Comparison of ENCODE assay signal across 13 cellular contexts in the genomic region with DNA sequence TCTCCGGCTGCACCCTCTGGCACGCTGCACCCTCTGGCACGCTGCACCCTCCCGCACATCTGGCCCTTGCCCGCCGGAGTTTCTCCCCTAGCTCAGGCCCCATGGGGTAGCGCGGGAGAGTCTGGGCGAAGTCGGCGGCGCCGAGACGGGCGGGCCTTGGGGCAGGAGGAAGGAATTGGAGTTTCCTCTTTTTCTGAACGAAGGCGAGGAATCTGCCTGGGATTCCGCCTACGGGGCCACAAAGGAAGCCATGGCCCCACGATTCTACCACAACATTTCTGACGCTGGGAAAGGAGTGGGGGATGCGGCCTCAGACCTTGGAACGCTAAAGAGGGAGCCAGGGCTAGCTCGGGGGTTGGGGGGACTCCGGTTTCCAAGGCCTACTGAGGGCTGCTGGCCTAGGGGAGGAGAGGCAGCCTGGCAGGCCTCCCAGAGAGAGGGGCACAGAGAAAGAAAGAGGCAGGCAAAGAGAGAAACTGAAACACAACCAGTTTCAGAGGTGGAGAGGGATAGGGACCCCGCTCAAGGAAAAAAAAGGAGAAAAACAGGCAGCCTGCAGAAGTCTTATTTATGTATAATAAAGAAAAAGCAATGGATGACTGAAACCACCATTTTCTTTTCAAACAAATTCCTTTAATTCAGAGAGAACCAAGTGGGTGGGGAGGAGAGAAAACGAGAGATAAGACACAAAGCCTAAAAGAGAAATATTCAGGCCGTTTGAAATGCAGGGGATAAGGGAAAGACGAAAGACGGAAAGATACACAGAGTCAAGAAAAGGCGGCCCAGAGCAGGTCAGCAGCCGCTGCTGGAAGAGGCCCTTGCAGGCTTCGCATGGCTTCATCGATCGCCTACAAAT. TPM values are rescaled to one million over a fixed set of nuclear protein-coding genes. Genes with fewer than 3 reads are reported as not detected.
A peak's percentile ranks its signal among the peaks of the same experiment; 100 is the strongest.
DNase-seq lines count a peak whose midpoint lies in the region; ATAC-seq and TF ChIP-seq lines count a peak whose summit lies in the region.
"Had no signal": no experiment of that assay in that cellular context is flagged by ENCODE, and none has a peak within 500 bp of the region (broad histone marks: within the 10 kb centered on the region; RNA-seq: fewer than 3 reads in every experiment).

No MANE protein-coding gene starts in this region.

- H3K4me3 Mint-ChIP-seq in activated CD8-positive, alpha-beta memory T cell treated with anti-CD3 and anti-CD28 coated beads, Interleukin-2, amount 10 ng/mL, durations not matched to agents 7 days and 5 days: no peak overlapping the region
- H3K4me3 Mint-ChIP-seq: natural killer cell had no signal

- no peak overlapping the region for H3K4me3 ChIP-seq in NB4 (ENCODE audit: low read depth, low read length)
- peak overlapping the region; percentile 30 for H3K4me3 ChIP-seq in effector memory CD4-positive, alpha-beta T cell (ENCODE audit: insufficient read depth, low read depth, low read length, poor library complexity, severe bottlenecking)
- H3K4me3 ChIP-seq in smooth muscle cell: no peak overlapping the region
- no peak overlapping the region for H3K4me3 ChIP-seq in HAP-1

- in situ Hi-C loops in HAP-1 (cut with MboI; ENCODE audit: low sequenced_read_pairs): no loop called here

- no peaks in the 10 kb centered on the region for H3K36me3 Mint-ChIP-seq in activated CD8-positive, alpha-beta memory T cell treated with anti-CD3 and anti-CD28 coated beads, Interleukin-2, amount 10 ng/mL, durations not matched to agents 7 days and 5 days
- H3K36me3 Mint-ChIP-seq: natural killer cell had no signal

- H3F3A ChIP-seq in smooth muscle cell (ENCODE audit: low read depth): no peaks in the 10 kb centered on the region

- no peaks in the 10 kb centered on the region for H3K9me3 Mint-ChIP-seq in activated CD8-positive, alpha-beta memory T cell treated with anti-CD3 and anti-CD28 coated beads, Interleukin-2, amount 10 ng/mL, durations not matched to agents 7 days and 5 days (ENCODE audit: low read depth)
- H3K9me3 Mint-ChIP-seq: natural killer cell had no signal

- no peaks in the 10 kb centered on the region for H3K79me2 ChIP-seq in smooth muscle cell (ENCODE audit: low read depth)

- 7% methylated on average over 35 of the region's 35 CpGs for WGBS in smooth muscle cell (ENCODE audit: low lambda C conversion rate)

- no peak for ATAC-seq in activated CD8-positive, alpha-beta memory T cell treated with anti-CD3 and anti-CD28 coated beads, Interleukin-2, amount 10 ng/mL, durations not matched to agents 7 days and 5 days
- no peak for ATAC-seq in sciatic nerve
- ATAC-seq: activated CD4-positive, CD25-positive, alpha-beta regulatory T cell treated with anti-CD3 and anti-CD28 coated beads, Interleukin-2, amount 50 U/mL, for 24 hours; natural killer cell; PC-3 had no signal

- no peaks in the 10 kb centered on the region for H3K36me3 ChIP-seq in effector memory CD4-positive, alpha-beta T cell (ENCODE audit: control insufficient read depth, insufficient read depth, low read length)
- no peaks in the 10 kb centered on the region for H3K36me3 ChIP-seq in smooth muscle cell (ENCODE audit: low read depth)
- no peaks in the 10 kb centered on the region; the same call in 1 of the 2 replicates for H3K36me3 ChIP-seq in HAP-1 (replicated peaks)

- intact Hi-C loops in sciatic nerve (cut with DNase I): loop anchor here (5.0 kb wide), 1 partner anchor 38 kb away; no protein-coding TSS in a partner anchor

- H3K27ac ChIP-seq in effector memory CD4-positive, alpha-beta T cell (ENCODE audit: insufficient read depth, low read length, poor library complexity, severe bottlenecking): no peak overlapping the region
- H3K27ac ChIP-seq in smooth muscle cell (ENCODE audit: low read depth): no peak overlapping the region

- H3K27me3 ChIP-seq in effector memory CD4-positive, alpha-beta T cell (replicated peaks; ENCODE audit: control insufficient read depth, insufficient read depth, low read length, poor library complexity, severe bottlenecking): peaks cover 96% of the 10 kb centered on the region
- peaks cover 100% of the 10 kb centered on the region for H3K27me3 ChIP-seq in smooth muscle cell (ENCODE audit: low read depth)
- no peaks in the 10 kb centered on the region for H3K27me3 ChIP-seq in HAP-1 (ENCODE audit: low read depth)

- CTCF ChIA-PET in activated CD8-positive, alpha-beta memory T cell treated with anti-CD3 and anti-CD28 coated beads, Interleukin-2, amount 10 ng/mL, durations not matched to agents 7 days and 5 days (lab: Charles Lee): no interaction called here

- H3K27me3 Mint-ChIP-seq in activated CD8-positive, alpha-beta memory T cell treated with anti-CD3 and anti-CD28 coated beads, Interleukin-2, amount 10 ng/mL, durations not matched to agents 7 days and 5 days: peaks cover 91% of the 10 kb centered on the region

- peak overlapping the region; percentile 41 for H3K27ac Mint-ChIP-seq in activated CD8-positive, alpha-beta memory T cell treated with anti-CD3 and anti-CD28 coated beads, Interleukin-2, amount 10 ng/mL, durations not matched to agents 7 days and 5 days
- H3K27ac Mint-ChIP-seq: natural killer cell had no signal

- no peak overlapping the region for H3K9ac ChIP-seq in smooth muscle cell (ENCODE audit: low read depth)

- no peak for TF ChIP-seq POLR2A in NB4 (IDR thresholded peaks at IDR 0.05; ENCODE audit: extremely low read depth, insufficient read length)

- no peaks in the 10 kb centered on the region for H4K20me1 ChIP-seq in smooth muscle cell (ENCODE audit: low read depth)

- no peaks in the 10 kb centered on the region for H3K9me3 ChIP-seq in effector memory CD4-positive, alpha-beta T cell (ENCODE audit: control insufficient read depth, low read length)
- H3K9me3 ChIP-seq in smooth muscle cell (replicated peaks; ENCODE audit: low read depth): no peaks in the 10 kb centered on the region
- H3K9me3 ChIP-seq in HAP-1: no peaks in the 10 kb centered on the region

- no peak overlapping the region for H2AFZ ChIP-seq in smooth muscle cell (ENCODE audit: low read depth)

- TF ChIP-seq CTCF in NB4 (IDR thresholded peaks at IDR 0.05; ENCODE audit: low read depth, low read length): no peak
- no peak for TF ChIP-seq CTCF in smooth muscle cell (IDR thresholded peaks at IDR 0.05; ENCODE audit: borderline replicate concordance, insufficient read depth, poor library complexity, severe bottlenecking)

- H3K4me1 ChIP-seq in effector memory CD4-positive, alpha-beta T cell (ENCODE audit: control insufficient read depth, insufficient read depth, low read length, poor library complexity, severe bottlenecking): peaks cover 43% of the 10 kb centered on the region
- H3K4me1 ChIP-seq in smooth muscle cell (ENCODE audit: low read depth) (no peaks in the 10 kb centered on the region), HAP-1 (peaks cover 6% of the 10 kb centered on the region; the same call in 1 of the 2 replicates)

- peaks cover 18% of the 10 kb centered on the region for H3K4me1 Mint-ChIP-seq in activated CD8-positive, alpha-beta memory T cell treated with anti-CD3 and anti-CD28 coated beads, Interleukin-2, amount 10 ng/mL, durations not matched to agents 7 days and 5 days

- no peak for DNase-seq in activated CD8-positive, alpha-beta memory T cell treated with anti-CD3 and anti-CD28 coated beads, Interleukin-2, amount 10 ng/mL, durations not matched to agents 7 days and 5 days
- DNase-seq in activated CD8-positive, alpha-beta memory T cell treated with anti-CD3 and anti-CD28 coated beads for 24 hours: no peak
- peak; percentile 62 for DNase-seq in NB4 (ENCODE audit: low read depth)
- DNase-seq in effector memory CD4-positive, alpha-beta T cell: no peak
- DNase-seq in smooth muscle cell (lab: John Stamatoyannopoulos, UW; ENCODE audit: unreplicated experiment): no peak
- no peak for DNase-seq in sciatic nerve (ENCODE audit: low spot score)
- DNase-seq in HAP-1 (ENCODE audit: low spot score in 2 of 2): no peak
- DNase-seq in RPMI8226: no peak
- DNase-seq: KG1; natural killer cell; stimulated activated naive CD4-positive, alpha-beta T cell treated with Interleukin-2 at 50 U/mL for 16 hours had no signal

- H3K4me2 ChIP-seq in smooth muscle cell: peak overlapping the region; percentile 78

RNA-seq across cellular contexts. Expression of gene TLX1, which starts 4.3 kb away (rescaled TPM):
- not detected for total RNA-seq in activated CD8-positive, alpha-beta memory T cell treated with anti-CD3 and anti-CD28 coated beads, Interleukin-2, amount 10 ng/mL, durations not matched to agents 7 days and 5 days
- total RNA-seq in smooth muscle cell (0.04 TPM in 1 of 2 replicates, not detected in the other), sciatic nerve (not detected)
- polyA plus RNA-seq in smooth muscle cell: not detected in 2 replicates
- total RNA-seq: natural killer cell, PC-3 had no signal
